ENCODE assay signal across 1 cellular context in the genomic region with DNA sequence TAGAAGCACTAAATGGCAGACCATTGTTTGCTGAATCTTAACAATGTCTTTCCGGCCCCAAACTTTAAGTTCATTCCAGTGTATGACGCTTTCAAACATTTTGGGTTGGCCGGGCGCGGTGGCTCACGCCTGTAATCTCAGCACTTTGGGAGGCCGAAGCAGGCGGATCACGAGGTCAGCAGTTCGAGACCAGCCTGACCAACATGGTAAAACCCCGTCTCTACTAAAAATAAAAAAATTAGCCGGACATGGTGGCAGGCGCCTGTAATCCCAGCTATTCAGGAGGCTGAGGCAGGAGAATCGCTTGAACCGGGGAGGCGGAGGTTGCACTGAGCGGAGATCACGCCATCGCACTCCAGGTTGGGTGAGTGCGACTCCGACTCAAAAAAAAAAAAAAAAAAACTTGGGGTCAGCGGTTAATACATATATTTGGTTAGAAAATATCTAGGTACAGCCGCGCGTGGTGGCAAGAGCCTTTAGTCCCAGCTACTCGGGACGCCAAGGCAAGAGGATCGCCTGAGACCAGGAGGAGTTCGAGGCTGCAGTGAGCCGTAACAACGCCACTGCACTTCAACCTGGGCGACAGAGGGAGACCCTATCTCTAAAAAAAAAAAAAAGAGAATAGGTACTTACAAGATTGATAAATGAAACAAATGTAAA.
TF ChIP-seq lines count a peak whose summit lies in the region.

No MANE protein-coding gene starts in this region.

TF ChIP-seq in GM12878, 131 proteins besides CTCF, POLR2A, EP300 and RAD21:
- TF ChIP-seq GABPA (IDR thresholded peaks at IDR 0.05; ENCODE audit: low read depth) (0 out of 2 replicates have a peak, but pooled peaks have one; percentile 8), SMARCA5 (IDR thresholded peaks at IDR 0.05) (peak; percentile 42; the same call in 1 of the 2 replicates)
